In the genomic region with DNA sequence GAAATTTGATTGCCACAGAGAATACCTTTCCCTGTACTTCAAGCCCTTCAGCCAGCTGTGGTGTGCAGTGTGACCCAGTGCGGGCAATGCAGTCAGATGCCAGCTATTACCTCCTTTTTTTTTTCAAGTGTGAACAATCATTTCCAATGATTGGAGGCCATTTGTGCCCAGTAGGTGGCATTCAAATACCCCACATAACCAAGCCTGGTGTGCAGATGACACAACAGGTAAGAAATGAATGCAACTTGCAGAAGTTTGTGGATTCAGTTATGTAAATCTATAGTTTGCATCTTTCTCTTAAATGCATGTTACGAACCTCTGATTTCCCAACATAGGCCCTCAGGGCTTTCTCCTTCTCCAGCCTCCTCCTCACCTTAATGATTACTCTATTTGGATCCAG, we compare ENCODE assay signal across 13 cellular contexts.
A peak's percentile ranks its signal among the peaks of the same experiment; 100 is the strongest.
DNase-seq lines count a peak whose midpoint lies in the region; ATAC-seq, FAIRE-seq and TF ChIP-seq lines count a peak whose summit lies in the region.
"Had no signal": no experiment of that assay in that cellular context is flagged by ENCODE, and none has a peak within 500 bp of the region (broad histone marks: within the 10 kb centered on the region; RNA-seq: fewer than 3 reads in every experiment).

No MANE protein-coding gene starts in this region.

- H2BK120ac ChIP-seq in trophoblast cell (ENCODE audit: insufficient read depth, low read length, poor library complexity) = no peak overlapping the region

- H2BK5ac ChIP-seq in trophoblast cell (ENCODE audit: low read depth, low read length, poor library complexity) = no peak overlapping the region

- WGBS in trophoblast cell (ENCODE audit: extremely low coverage, insufficient coverage, insufficient read length) = no CpG with 5 or more reads among the region's 2 CpGs

- H3K4me1 Mint-ChIP-seq in stimulated activated naive CD8-positive, alpha-beta T cell treated with anti-CD3 and anti-CD28 coated beads, Interleukin-15, amount 100 ng/mL, for 72 hours = no peaks in the 10 kb centered on the region
- H3K4me1 Mint-ChIP-seq: T-cell had no signal

- CTCF ChIA-PET in endothelial cell of umbilical vein (lab: Charles Lee) = interaction anchor here (0.7 to 1.4 kb wide), 6 partner anchors 9 to 470 kb away, joined by 3 to 8 read pairs (median 4); a partner anchor contains a TSS

- H3K27me3 ChIP-seq in endothelial cell of umbilical vein (ENCODE audit: control insufficient read depth in 2 of 2, insufficient read depth in 2 of 2, low read length in 2 of 2) (no peaks in the 10 kb centered on the region), trophoblast cell (ENCODE audit: insufficient read depth, low read length) (no peaks in the 10 kb centered on the region)

- H3K27ac Mint-ChIP-seq in stimulated activated naive CD8-positive, alpha-beta T cell treated with anti-CD3 and anti-CD28 coated beads, Interleukin-15, amount 100 ng/mL, for 72 hours = no peak overlapping the region
- H3K27ac Mint-ChIP-seq: effector memory CD8-positive, alpha-beta T cell; T-cell had no signal

- H3K27ac ChIP-seq in endothelial cell of umbilical vein (ENCODE audit: insufficient read depth, low read depth, low read length) (no peak overlapping the region), trophoblast cell (ENCODE audit: low read depth, low read length) (no peak overlapping the region)

- H3K18ac ChIP-seq in trophoblast cell (ENCODE audit: low read length) = no peak overlapping the region

- no peak for FAIRE-seq in endothelial cell of umbilical vein (lab: Jason Lieb, UNC)

- intact Hi-C loops in endothelial cell of umbilical vein (cut with micrococcal nuclease) = loop anchor here (2.0 to 5.0 kb wide), 2 partner anchors 343 to 382 kb away; no protein-coding TSS in a partner anchor

- H4K8ac ChIP-seq in trophoblast cell (ENCODE audit: low read depth, low read length) = no peak overlapping the region

- H3K79me2 ChIP-seq in endothelial cell of umbilical vein (ENCODE audit: control insufficient read depth, insufficient read depth, low read length) (no peaks in the 10 kb centered on the region), trophoblast cell (ENCODE audit: control insufficient read depth, insufficient read depth, low read length, poor library complexity) (no peaks in the 10 kb centered on the region)

- DNase-seq in NCI-H2171 treated with DMSO at 0.1 percent for 48 hours (lab: John Stamatoyannopoulos, UW) (peak; percentile 25), NCI-H2171 (lab: John Stamatoyannopoulos, UW) (no peak), NCI-H526 (lab: John Stamatoyannopoulos, UW) (peak; percentile 91 to 92), endothelial cell of umbilical vein (ENCODE audit: low read depth, low spot score) (peak; percentile 3), trophoblast cell (peak; percentile 6 to 60)
- no peak for DNase-seq in stimulated activated naive CD8-positive, alpha-beta T cell treated with anti-CD3 and anti-CD28 coated beads, Interleukin-15, amount 100 ng/mL, for 72 hours
- no peak for DNase-seq in effector CD8-positive, alpha-beta T cell (lab: John Stamatoyannopoulos, UW)
- DNase-seq: effector memory CD8-positive, alpha-beta T cell; NCI-H187; stimulated activated CD4-positive, alpha-beta T cell treated with anti-CD3 and anti-CD28 coated beads, Interleukin-4, amount 100 ng/mL, for 4 hours; substantia nigra; T-cell had no signal

- no peaks in the 10 kb centered on the region for H3K27me3 Mint-ChIP-seq in stimulated activated naive CD8-positive, alpha-beta T cell treated with anti-CD3 and anti-CD28 coated beads, Interleukin-15, amount 100 ng/mL, for 72 hours
- H3K27me3 Mint-ChIP-seq: effector memory CD8-positive, alpha-beta T cell had no signal

- H3K4me3 Mint-ChIP-seq in stimulated activated naive CD8-positive, alpha-beta T cell treated with anti-CD3 and anti-CD28 coated beads, Interleukin-15, amount 100 ng/mL, for 72 hours = no peak overlapping the region
- H3K4me3 Mint-ChIP-seq: effector memory CD8-positive, alpha-beta T cell; T-cell had no signal

- H3K9ac ChIP-seq in endothelial cell of umbilical vein (replicated peaks; ENCODE audit: extremely low read depth, insufficient read depth, low read length) = no peak overlapping the region
- H3K9ac ChIP-seq in trophoblast cell (ENCODE audit: low read length) = no peak overlapping the region

- TF ChIP-seq POLR2A in endothelial cell of umbilical vein (IDR thresholded peaks at IDR 0.05; ENCODE audit: low read depth, low read length) = no peak

- ATAC-seq in stimulated activated naive CD8-positive, alpha-beta T cell treated with anti-CD3 and anti-CD28 coated beads, Interleukin-15, amount 100 ng/mL, for 72 hours = no peak
- ATAC-seq in GM19395 (IDR thresholded peaks at IDR 0.05; ENCODE audit: unreplicated experiment) = no peak
- ATAC-seq: effector memory CD8-positive, alpha-beta T cell; T-cell had no signal

- no peak overlapping the region for H2AK5ac ChIP-seq in trophoblast cell (ENCODE audit: low read length)

- TF ChIP-seq CTCF in endothelial cell of umbilical vein (IDR thresholded peaks at IDR 0.05; ENCODE audit: extremely low read depth in 1 of 2, insufficient read depth in 1 of 2, low read depth in 1 of 2, low read length in 2 of 2) = no peak

- BruUV-seq in endothelial cell of umbilical vein (replicated peaks; lab: Mats Ljungman, UMichigan) = no TSS peak

- H3K4me3 ChIP-seq in endothelial cell of umbilical vein (replicated peaks in 1 of 3; ENCODE audit: insufficient read depth in 1 of 3, low read depth in 1 of 3, low read length in 3 of 3) (no peak overlapping the region), trophoblast cell (ENCODE audit: low read depth, low read length) (no peak overlapping the region)

- H4K20me1 ChIP-seq in endothelial cell of umbilical vein (replicated peaks; ENCODE audit: control insufficient read depth, extremely low read depth, insufficient read depth, low read length) = no peaks in the 10 kb centered on the region

- no peak overlapping the region for H4K12ac ChIP-seq in trophoblast cell (ENCODE audit: low read depth, low read length)

- dilution Hi-C loops in endothelial cell of umbilical vein (cut with MboI; ENCODE audit: extremely low pct_ligation_motif_present, low sequenced_read_pairs) = no loop called here

- H2AFZ ChIP-seq in endothelial cell of umbilical vein (ENCODE audit: low read depth, low read length) (no peak overlapping the region), trophoblast cell (ENCODE audit: insufficient read depth, low read length, poor library complexity) (no peak overlapping the region)

- no peak overlapping the region for H4K91ac ChIP-seq in trophoblast cell (ENCODE audit: low read depth, low read length)

- H3K79me1 ChIP-seq in trophoblast cell (ENCODE audit: low read length) = no peaks in the 10 kb centered on the region

- no peak overlapping the region for H3K4ac ChIP-seq in trophoblast cell (ENCODE audit: low read depth, low read length)

- H3K9me3 Mint-ChIP-seq in stimulated activated naive CD8-positive, alpha-beta T cell treated with anti-CD3 and anti-CD28 coated beads, Interleukin-15, amount 100 ng/mL, for 72 hours = no peaks in the 10 kb centered on the region
- H3K9me3 Mint-ChIP-seq: effector memory CD8-positive, alpha-beta T cell; T-cell had no signal

- H3K4me2 ChIP-seq in endothelial cell of umbilical vein (ENCODE audit: insufficient read depth, low read length) (no peak overlapping the region), trophoblast cell (ENCODE audit: low read length) (no peak overlapping the region)

- no peaks in the 10 kb centered on the region for H3K36me3 ChIP-seq in endothelial cell of umbilical vein (ENCODE audit: control insufficient read depth in 2 of 2, extremely low read depth in 1 of 2, insufficient read depth in 2 of 2, low read length in 2 of 2)
- H3K36me3 ChIP-seq in trophoblast cell (ENCODE audit: control insufficient read depth in 1 of 2, insufficient read depth in 2 of 2, low read length in 2 of 2) = no peaks in the 10 kb centered on the region

- no peak overlapping the region for H3K23ac ChIP-seq in trophoblast cell (ENCODE audit: low read length)

- H3K9me1 ChIP-seq in endothelial cell of umbilical vein (replicated peaks; ENCODE audit: control insufficient read depth, extremely low read depth, insufficient read depth, low read length) = no peaks in the 10 kb centered on the region

- H3K4me1 ChIP-seq in endothelial cell of umbilical vein (ENCODE audit: control insufficient read depth, extremely low read depth, insufficient read depth, low read length) (no peaks in the 10 kb centered on the region), trophoblast cell (ENCODE audit: control insufficient read depth in 1 of 2, insufficient read depth in 2 of 2, low read length in 2 of 2) (no peaks in the 10 kb centered on the region)

- H3K9me3 ChIP-seq in endothelial cell of umbilical vein (replicated peaks; ENCODE audit: control insufficient read depth, insufficient read depth, low read length) (no peaks in the 10 kb centered on the region), trophoblast cell (ENCODE audit: insufficient read depth, low read depth, low read length) (no peaks in the 10 kb centered on the region)

- H2BK12ac ChIP-seq in trophoblast cell (ENCODE audit: low read length) = no peak overlapping the region

- H3K14ac ChIP-seq in trophoblast cell (ENCODE audit: low read length) = no peak overlapping the region

- POLR2A ChIA-PET in endothelial cell of umbilical vein (lab: Charles Lee) = no interaction called here

TF ChIP-seq in endothelial cell of umbilical vein, 7 proteins besides CTCF, POLR2A, EP300 and RAD21:
- TF ChIP-seq GATA2 (IDR thresholded peaks at IDR 0.05; ENCODE audit: insufficient read depth, insufficient read length, low read depth, low read length) (no peak), POLR2AphosphoS5 (IDR thresholded peaks at IDR 0.05; ENCODE audit: insufficient read depth, low read depth, low read length) (no peak), JUN (IDR thresholded peaks at IDR 0.05; ENCODE audit: borderline replicate concordance, insufficient read depth, insufficient read length, low read depth) (no peak)

Comparison
In these comparisons a context has a peak if more than half of its experiments do, and no peak if none do; other contexts are left out.
1. DNase-seq: peak in NCI-H2171 treated with DMSO at 0.1 percent for 48 hours (single experiment), NCI-H526 (2 of 2), endothelial cell of umbilical vein (single experiment) and trophoblast cell (2 of 2); none in NCI-H2171 (single experiment), stimulated activated naive CD8-positive, alpha-beta T cell treated with anti-CD3 and anti-CD28 coated beads, Interleukin-15, amount 100 ng/mL, for 72 hours (0 of 2) and effector CD8-positive, alpha-beta T cell (single experiment).